ENCODE assay signal across 17 cellular contexts in the genomic region with DNA sequence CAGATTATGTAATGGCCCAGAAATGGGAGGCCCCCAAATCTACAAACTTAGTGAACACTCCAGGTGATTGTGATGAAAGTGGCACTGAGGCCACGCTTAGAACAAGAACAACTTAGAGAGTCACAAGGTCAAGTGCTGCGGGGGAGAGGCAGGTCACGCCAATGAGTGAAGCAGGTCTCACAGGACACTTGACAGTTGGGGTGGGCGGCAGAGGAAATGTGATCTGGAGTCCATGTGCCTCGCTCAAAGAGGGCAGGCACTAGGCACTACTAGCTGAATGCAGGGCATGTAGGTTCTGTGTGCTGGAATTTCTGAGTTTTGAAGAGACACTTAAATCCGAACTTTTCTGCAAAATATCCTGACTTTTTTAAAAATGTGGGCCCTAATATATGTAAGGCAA.
DNase-seq lines count a peak whose midpoint lies in the region; TF ChIP-seq lines count a peak whose summit lies in the region.
"Had no signal": no experiment of that assay in that cellular context is flagged by ENCODE, and none has a peak within 500 bp of the region (broad histone marks: within the 10 kb centered on the region; RNA-seq: fewer than 3 reads in every experiment).

No MANE protein-coding gene starts in this region.

- H3K79me1 ChIP-seq in H9 (ENCODE audit: insufficient read depth, low read depth, low read length, poor library complexity, severe bottlenecking) (no peaks in the 10 kb centered on the region), neuronal stem cell (ENCODE audit: low read depth, low read length) (no peaks in the 10 kb centered on the region)

- no peak overlapping the region for H3K14ac ChIP-seq in H9 (ENCODE audit: insufficient read depth, low read length)
- no peak overlapping the region for H3K14ac ChIP-seq in neuronal stem cell (ENCODE audit: low read length)

- no peak overlapping the region for H2BK20ac ChIP-seq in H9 (ENCODE audit: low read depth, low read length, poor library complexity, severe bottlenecking)

- no peaks in the 10 kb centered on the region for H3K36me3 ChIP-seq in HUES64 (ENCODE audit: insufficient read depth, low read length)
- no peaks in the 10 kb centered on the region for H3K36me3 ChIP-seq in neuronal stem cell (replicated peaks in 1 of 2; ENCODE audit: control insufficient read depth in 2 of 2, insufficient read depth in 2 of 2, low read length in 2 of 2)
- no peaks in the 10 kb centered on the region for H3K36me3 ChIP-seq in esophagus muscularis mucosa
- H3K36me3 ChIP-seq in suprapubic skin, result no peaks in the 10 kb centered on the region

- no peak overlapping the region for H3T11ph ChIP-seq in H9 (ENCODE audit: low read length)

- H2BK15ac ChIP-seq in H9 (ENCODE audit: low read depth, low read length), result no peak overlapping the region
- H2BK15ac ChIP-seq in neuronal stem cell (ENCODE audit: low read length), result no peak overlapping the region

- no peak for TF ChIP-seq CTCF in H9 (conservative IDR thresholded peaks at IDR 0.05)
- TF ChIP-seq CTCF in esophagus muscularis mucosa (IDR thresholded peaks at IDR 0.05), result no peak
- no peak for TF ChIP-seq CTCF in suprapubic skin (IDR thresholded peaks at IDR 0.05)

- no peaks in the 10 kb centered on the region for H3K9me3 Mint-ChIP-seq in H9
- H3K9me3 Mint-ChIP-seq: CD4-positive, alpha-beta T cell had no signal

- no peak for DNase-seq in H9
- peak; percentile 13 for DNase-seq in iPS-NIHi11 (ENCODE audit: low spot score)
- DNase-seq in neuronal stem cell (ENCODE audit: low spot score), result no peak
- no peak for DNase-seq in esophagus muscularis mucosa (ENCODE audit: extremely low spot score)
- DNase-seq in NCI-H345 (lab: John Stamatoyannopoulos, UW), result no peak
- no peak for DNase-seq in suprapubic skin (ENCODE audit: low spot score in 2 of 2)
- DNase-seq: C1 segment of cervical spinal cord; Calu3; CD4-positive, alpha-beta T cell; DMS 273 treated with DMSO at 0.1 percent for 48 hours; GOT3; HCEC 1CT; HFFc6; IMR-90 had no signal

- H3K4me3 ChIP-seq in HUES64 (ENCODE audit: low read length) (no peak overlapping the region), neuronal stem cell (ENCODE audit: low read length in 2 of 2) (no peak overlapping the region), esophagus muscularis mucosa (no peak overlapping the region), suprapubic skin (no peak overlapping the region)
- H3K4me3 ChIP-seq: GM12878 had no signal

- H3K4me1 ChIP-seq in H9 (ENCODE audit: insufficient read depth, low read length), result no peaks in the 10 kb centered on the region
- peaks cover 38% of the 10 kb centered on the region for H3K4me1 ChIP-seq in HUES64 (ENCODE audit: insufficient read depth, low read length)
- peaks cover 2 to 5% of the 10 kb centered on the region in 2 donors for H3K4me1 ChIP-seq in neuronal stem cell (ENCODE audit: control insufficient read depth in 2 of 2, insufficient read depth in 1 of 2, low read depth in 1 of 2, low read length in 2 of 2)
- no peaks in the 10 kb centered on the region for H3K4me1 ChIP-seq in esophagus muscularis mucosa
- H3K4me1 ChIP-seq in suprapubic skin, result no peaks in the 10 kb centered on the region

- H3K23ac ChIP-seq in H9 (ENCODE audit: insufficient read length, low read depth, low read length), result no peak overlapping the region
- H3K23ac ChIP-seq in neuronal stem cell (ENCODE audit: low read depth, low read length, poor library complexity), result no peak overlapping the region

- peaks cover 0 to 2% (median 0%) of the 10 kb centered on the region in 3 experiments; a peak in 1 of 7 replicates for H3K36me3 Mint-ChIP-seq in H9 (ENCODE audit: insufficient read depth in 1 of 3, low read depth in 3 of 3)

- no peak for TF ChIP-seq EP300 in esophagus muscularis mucosa (IDR thresholded peaks at IDR 0.05)
- no peak for TF ChIP-seq EP300 in suprapubic skin (IDR thresholded peaks at IDR 0.05)

- WGBS in H9 (ENCODE audit: extremely low coverage, insufficient read length, low lambda C conversion rate), result no CpG with 5 or more reads among the region's 6 CpGs
- WGBS in HUES64, result 87% methylated on average over 6 of the region's 6 CpGs
- no CpG with 5 or more reads among the region's 6 CpGs for WGBS in neuronal stem cell (ENCODE audit: extremely low coverage in 2 of 2, insufficient read length in 2 of 2, insufficient replicate concordance in 1 of 2), 2 donors
- 71% methylated on average over 6 of the region's 6 CpGs for WGBS in esophagus muscularis mucosa
- WGBS in suprapubic skin, result 70% methylated on average over 6 of the region's 6 CpGs

- no peak overlapping the region for H2AFZ ChIP-seq in H9 (ENCODE audit: low read length)
- H2AFZ ChIP-seq in neuronal stem cell (ENCODE audit: low read length), result no peak overlapping the region

- H3K9ac ChIP-seq in H9 (ENCODE audit: extremely low read depth, insufficient read length, low read length) (no peak overlapping the region), HUES64 (ENCODE audit: low read depth, low read length) (no peak overlapping the region), neuronal stem cell (ENCODE audit: low read depth, low read length, poor library complexity) (no peak overlapping the region)

- H3K79me2 ChIP-seq in H9 (ENCODE audit: insufficient read depth, low read length), result no peaks in the 10 kb centered on the region

- no peak overlapping the region for H3K56ac ChIP-seq in H9 (ENCODE audit: insufficient read length, low read depth, low read length)

- H3K27ac ChIP-seq in H9 (ENCODE audit: insufficient read length, low read depth, low read length), result no peak overlapping the region
- peak overlapping the region; percentile 76; the same call in 1 of the 2 replicates for H3K27ac ChIP-seq in HUES64 (ENCODE audit: low read depth, low read length)
- H3K27ac ChIP-seq in neuronal stem cell (replicated peaks; ENCODE audit: low read length), result peak overlapping the region; percentile 8
- no peak overlapping the region for H3K27ac ChIP-seq in esophagus muscularis mucosa (replicated peaks in 1 of 4)
- no peak overlapping the region for H3K27ac ChIP-seq in suprapubic skin

- H4K5ac ChIP-seq in H9 (ENCODE audit: insufficient read length, low read depth, low read length), result no peak overlapping the region

- intact Hi-C loops in esophagus muscularis mucosa (cut with DNase I), result no loop called here

- H2BK5ac ChIP-seq in H9 (ENCODE audit: insufficient read length, low read length) (no peak overlapping the region), neuronal stem cell (ENCODE audit: low read length) (no peak overlapping the region)

- no peaks in the 10 kb centered on the region for H3K27me3 Mint-ChIP-seq in H9 (ENCODE audit: low read depth)
- H3K27me3 Mint-ChIP-seq: B cell; CD4-positive, alpha-beta T cell had no signal

- TF ChIP-seq POLR2A in esophagus muscularis mucosa (IDR thresholded peaks at IDR 0.05; ENCODE audit: low read depth) (no peak), suprapubic skin (IDR thresholded peaks at IDR 0.05) (no peak)

- H4K20me1 ChIP-seq in H9 (ENCODE audit: control insufficient read depth, insufficient read depth, insufficient read length), result no peaks in the 10 kb centered on the region

- no peaks in the 10 kb centered on the region for H3K23me2 ChIP-seq in H9 (ENCODE audit: insufficient read length, low read depth, low read length, poor library complexity, severe bottlenecking)

- no peak overlapping the region for H4K8ac ChIP-seq in H9 (replicated peaks; ENCODE audit: insufficient read length, low read depth, low read length)
- no peak overlapping the region for H4K8ac ChIP-seq in neuronal stem cell (ENCODE audit: low read depth, low read length)

- H3K4ac ChIP-seq in H9 (ENCODE audit: low read depth, low read length) (no peak overlapping the region), neuronal stem cell (ENCODE audit: low read length) (no peak overlapping the region)

- H3K18ac ChIP-seq in H9 (ENCODE audit: insufficient read length, low read depth, low read length) (no peak overlapping the region), neuronal stem cell (ENCODE audit: low read length) (no peak overlapping the region)

- H3K4me2 ChIP-seq in H9 (ENCODE audit: insufficient read depth, insufficient read length, low read length) (no peak overlapping the region), neuronal stem cell (ENCODE audit: insufficient read depth, low read length, poor library complexity, severe bottlenecking) (no peak overlapping the region)

- no peak overlapping the region; a peak in 1 of 5 replicates for H3K4me3 Mint-ChIP-seq in H9
- H3K4me3 Mint-ChIP-seq: B cell; CD4-positive, alpha-beta T cell; HFFc6 had no signal

- H2BK12ac ChIP-seq in H9 (ENCODE audit: insufficient read length, low read depth, low read length) (no peak overlapping the region), neuronal stem cell (ENCODE audit: low read length) (no peak overlapping the region)

- peaks cover 34 to 37% of the 10 kb centered on the region in 2 experiments for H3K4me1 Mint-ChIP-seq in H9
- H3K4me1 Mint-ChIP-seq: B cell had no signal

- H3K27ac Mint-ChIP-seq in H9, result peak overlapping the region; percentile 35 to 91 (median 89)
- H3K27ac Mint-ChIP-seq: B cell; CD4-positive, alpha-beta T cell; HFFc6 had no signal

- H3K9me3 ChIP-seq in H9 (ENCODE audit: control insufficient read depth, low read depth, low read length) (no peaks in the 10 kb centered on the region), HUES64 (ENCODE audit: insufficient read depth, low read depth, low read length) (no peaks in the 10 kb centered on the region), neuronal stem cell (replicated peaks in 1 of 2; ENCODE audit: control insufficient read depth in 2 of 2, insufficient read depth in 1 of 2, low read depth in 1 of 2, low read length in 2 of 2) (no peaks in the 10 kb centered on the region), esophagus muscularis mucosa (no peaks in the 10 kb centered on the region), suprapubic skin (no peaks in the 10 kb centered on the region)

- H2BK120ac ChIP-seq in H9 (ENCODE audit: low read depth, low read length, poor library complexity, severe bottlenecking) (no peak overlapping the region), neuronal stem cell (ENCODE audit: low read depth, low read length) (no peak overlapping the region)

- H2AK5ac ChIP-seq in H9 (ENCODE audit: insufficient read length, low read length) (no peak overlapping the region), neuronal stem cell (ENCODE audit: low read depth, low read length) (no peak overlapping the region)

- H4K91ac ChIP-seq in H9 (ENCODE audit: insufficient read length, low read depth, low read length) (no peak overlapping the region), neuronal stem cell (ENCODE audit: low read depth, low read length, poor library complexity) (no peak overlapping the region)

- H3K27me3 ChIP-seq in H9 (ENCODE audit: insufficient read depth, low read length) (no peaks in the 10 kb centered on the region), HUES64 (ENCODE audit: insufficient read depth, low read length) (no peaks in the 10 kb centered on the region), neuronal stem cell (ENCODE audit: control insufficient read depth in 3 of 3, insufficient read depth in 3 of 3, low read depth in 1 of 3, low read length in 3 of 3) (no peaks in the 10 kb centered on the region), esophagus muscularis mucosa (no peaks in the 10 kb centered on the region), suprapubic skin (no peaks in the 10 kb centered on the region)

Comparison
In these comparisons a context has a peak if more than half of its experiments do, and no peak if none do; other contexts are left out.
1. H3K27ac ChIP-seq: peak in HUES64 (single experiment) and neuronal stem cell (single experiment); none in H9 (single experiment), esophagus muscularis mucosa (0 of 4) and suprapubic skin (single experiment).